ENCODE assay signal across 8 cellular contexts in genomic region chr9:69412741-69413150, GRCh38.
DNase-seq lines count a peak whose midpoint lies in the region; ATAC-seq, FAIRE-seq and TF ChIP-seq lines count a peak whose summit lies in the region.

No MANE protein-coding gene starts in this region.

- peak overlapping the region in 1 of 2 experiments; percentile 40; a peak in 1 of 4 replicates for H3K9ac ChIP-seq in K562 (ENCODE audit: insufficient read depth in 1 of 2, low read depth in 2 of 2, low read length in 2 of 2)

- H3K36me3 ChIP-seq in BE2C (no peaks in the 10 kb centered on the region), K562 (ENCODE audit: control insufficient read depth, insufficient read depth, low read length) (no peaks in the 10 kb centered on the region)

- no peaks in the 10 kb centered on the region for H3K9me3 ChIP-seq in BE2C
- no peaks in the 10 kb centered on the region for H3K9me3 ChIP-seq in K562 (replicated peaks; ENCODE audit: control insufficient read depth, insufficient read depth, low read depth, low read length)

- intact Hi-C loops in K562 (cut with micrococcal nuclease), result no loop called here

- TF ChIP-seq CTCF in BE2C (IDR thresholded peaks at IDR 0.05; ENCODE audit: low read depth, low read length) (peak; percentile 84), K562 (IDR thresholded peaks at IDR 0.05 in 2 of 3, conservative IDR thresholded peaks at IDR 0.05 in 1 of 3; ENCODE audit: insufficient read depth in 2 of 3, low read depth in 1 of 3, low read length in 3 of 3) (peak; percentile 62 to 67 (median 64))

- TF ChIP-seq POLR2A in K562 (conservative IDR thresholded peaks at IDR 0.05), result no peak

- TF ChIP-seq RAD21 in K562 (CRISPR knock-in tag; conservative IDR thresholded peaks at IDR 0.05 in 1 of 2, IDR thresholded peaks at IDR 0.05 in 1 of 2), result peak; percentile 21 to 64; a peak in 3 of 4 replicates

- FAIRE-seq in K562 (lab: Jason Lieb, UNC), result no peak

- no peak overlapping the region for H3K4me3 ChIP-seq in BE2C (ENCODE audit: low read depth, low read length)
- no peak overlapping the region for H3K4me3 ChIP-seq in K562

- peak overlapping the region; percentile 57 for H3K4me2 ChIP-seq in K562 (ENCODE audit: insufficient read depth, low read length)

- no peaks in the 10 kb centered on the region for H3K9me1 ChIP-seq in K562 (ENCODE audit: control insufficient read depth, insufficient read depth, low read length)

- H3K27me3 ChIP-seq in BE2C (no peaks in the 10 kb centered on the region), K562 (ENCODE audit: control insufficient read depth in 2 of 2, insufficient read depth in 2 of 2, low read length in 2 of 2) (peaks cover 3 to 12% of the 10 kb centered on the region in 2 experiments; a peak in 3 of 5 replicates)

- POLR2A ChIA-PET in K562 (lab: Yijun Ruan, JAX), result interaction anchor here (0.5 to 0.6 kb wide), 2 partner anchors 134 to 349 kb away, joined by 3 read pairs; no protein-coding TSS in a partner anchor

- 8% methylated on average over 18 of the region's 20 CpGs for WGBS in K562 (ENCODE audit: insufficient coverage, low coverage, missing lambda C conversion rate)

- peak overlapping the region; percentile 75 for H2AFZ ChIP-seq in K562 (ENCODE audit: low read depth, low read length)

- H3K79me2 ChIP-seq in K562 (ENCODE audit: control insufficient read depth, insufficient read depth, low read length), result no peaks in the 10 kb centered on the region

- ATAC-seq in K562 (peak; percentile 100), GM19455 (IDR thresholded peaks at IDR 0.05; ENCODE audit: unreplicated experiment) (no peak), GM18517 (IDR thresholded peaks at IDR 0.05; ENCODE audit: unreplicated experiment) (no peak)
- ATAC-seq in stimulated activated naive CD8-positive, alpha-beta T cell treated with anti-CD3 and anti-CD28 coated beads, Interleukin-15, Interleukin-2, amounts not matched to agents 100 U/mL and 50 U/mL, for 24 hours, result no peak

- TF ChIP-seq EP300 in K562 (IDR thresholded peaks at IDR 0.05; ENCODE audit: low read length), result no peak

- CTCF ChIA-PET in K562 (lab: Yijun Ruan, JAX; ENCODE audit: low intra/inter-chr PET ratio), result no interaction called here

- H4K20me1 ChIP-seq in K562 (replicated peaks; ENCODE audit: control insufficient read depth, insufficient read depth, low read length), result no peaks in the 10 kb centered on the region

- H3K4me1 ChIP-seq in BE2C (no peaks in the 10 kb centered on the region), K562 (replicated peaks in 1 of 2; ENCODE audit: control insufficient read depth in 2 of 2, insufficient read depth in 2 of 2, low read length in 2 of 2) (peaks cover 0 to 11% of the 10 kb centered on the region in 2 experiments; a peak in 2 of 5 replicates)

- BruUV-seq in K562 (replicated peaks; lab: Mats Ljungman, UMichigan), result no TSS peak

- H3K27ac ChIP-seq in K562 (ENCODE audit: extremely low read depth, low read depth, low read length), result no peak overlapping the region

- in situ Hi-C loops in K562 (cut with MboI), result no loop called here

- DNase-seq in BE2C (peak; percentile 82), HK-2 (ENCODE audit: unreplicated experiment) (peak; percentile 0), K562 (ENCODE audit: extremely low read depth in 1 of 4, low spot score in 3 of 4) (peak; percentile 39 to 68 (median 52)), iPS-NIHi7 (ENCODE audit: extremely low spot score) (peak; percentile 91), A172 (ENCODE audit: low spot score) (no peak)
- peak; percentile 13 for DNase-seq in stimulated activated naive CD8-positive, alpha-beta T cell treated with anti-CD3 and anti-CD28 coated beads, Interleukin-15, Interleukin-2, amounts not matched to agents 100 U/mL and 50 U/mL, for 24 hours

TF ChIP-seq in K562, 482 proteins besides CTCF, POLR2A, EP300 and RAD21:
- TF ChIP-seq TRIM28 (IDR thresholded peaks at IDR 0.05), result no peak
- TF ChIP-seq DEAF1 (CRISPR knock-in tag; IDR thresholded peaks at IDR 0.05), result 0 out of 2 replicates have a peak, but pooled peaks have one; percentile 8
- TF ChIP-seq STAG1 (CRISPR knock-in tag; IDR thresholded peaks at IDR 0.05; ENCODE audit: borderline replicate concordance), result peak; percentile 55; the same call in 1 of the 2 replicates
- peak; percentile 63 for TF ChIP-seq SMC3 (conservative IDR thresholded peaks at IDR 0.05; ENCODE audit: insufficient read depth, low read depth, low read length)
- TF ChIP-seq SMAD4 (CRISPR knock-in tag; conservative IDR thresholded peaks at IDR 0.05), result peak; percentile 52; the same call in 1 of the 2 replicates
